22 cellular contexts compared by ENCODE assay signal in the genomic region with DNA sequence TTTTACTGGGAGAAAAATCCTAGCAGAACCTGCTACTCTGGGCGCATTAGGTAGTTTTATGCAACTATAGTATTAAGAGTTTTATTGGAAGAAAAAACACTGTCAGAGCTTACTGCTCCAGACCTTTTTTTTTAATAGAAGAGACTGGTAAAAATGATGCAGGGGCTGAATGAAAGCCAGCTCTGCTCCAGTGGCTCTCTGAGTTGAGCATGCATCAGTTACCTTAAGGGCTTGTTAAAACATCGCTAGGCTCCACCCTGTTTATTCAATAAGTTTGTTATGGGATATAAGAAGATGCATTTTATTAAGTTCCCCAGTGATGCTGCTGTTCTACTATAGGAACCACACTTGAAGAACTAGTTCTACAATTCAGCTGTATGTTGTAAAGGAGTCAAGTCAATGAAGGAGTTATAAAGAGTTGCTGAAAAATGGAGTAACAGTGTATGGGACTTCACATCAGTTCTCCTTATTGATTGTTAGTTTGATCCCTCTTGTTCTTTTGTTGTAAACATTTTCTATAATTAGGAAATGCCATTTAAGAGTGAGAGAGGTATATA. TPM values are rescaled to one million over a fixed set of nuclear protein-coding genes. Genes with fewer than 3 reads are reported as not detected.
DNase-seq lines count a peak whose midpoint lies in the region; ATAC-seq, FAIRE-seq and TF ChIP-seq lines count a peak whose summit lies in the region.
"Had no signal": no experiment of that assay in that cellular context is flagged by ENCODE, and none has a peak within 500 bp of the region (broad histone marks: within the 10 kb centered on the region; RNA-seq: fewer than 3 reads in every experiment).

No MANE protein-coding gene starts in this region.

- H3K9me1 ChIP-seq in K562 (ENCODE audit: control insufficient read depth, insufficient read depth, low read length): no peaks in the 10 kb centered on the region

- H3K27ac ChIP-seq in K562 (ENCODE audit: extremely low read depth, low read depth, low read length) (no peak overlapping the region), gastroesophageal sphincter (no peak overlapping the region)
- H3K27ac ChIP-seq: BLaER1 treated with 17β-estradiol and CSF1 and Interleukin-3, amounts not matched to agents 10 nM and 100 nM; HL-60; Peyer's patch; SJSA1 had no signal

- no peak overlapping the region for H3K9ac ChIP-seq in K562 (ENCODE audit: insufficient read depth in 1 of 2, low read depth in 2 of 2, low read length in 2 of 2)
- H3K9ac ChIP-seq: BLaER1 treated with 17β-estradiol and CSF1 and Interleukin-3, amounts not matched to agents 10 nM and 100 nM had no signal

- no peak for TF ChIP-seq RAD21 in K562 (CRISPR knock-in tag; conservative IDR thresholded peaks at IDR 0.05 in 1 of 2, IDR thresholded peaks at IDR 0.05 in 1 of 2)

- WGBS in K562 (ENCODE audit: insufficient coverage, low coverage, missing lambda C conversion rate): 91% methylated on average over 2 of the region's 2 CpGs
- WGBS in gastroesophageal sphincter (ENCODE audit: low coverage in 1 of 2), 2 donors: 63 to 93% methylated on average over 2 of the region's 2 CpGs

- no TSS peak for BruUV-seq in K562 (replicated peaks; lab: Mats Ljungman, UMichigan)

- peaks cover 27% of the 10 kb centered on the region for H3K79me2 ChIP-seq in K562 (ENCODE audit: control insufficient read depth, insufficient read depth, low read length)

- in situ Hi-C loops in K562 (cut with MboI): no loop called here

- no peaks in the 10 kb centered on the region for H3K27me3 Mint-ChIP-seq in activated naive CD8-positive, alpha-beta T cell
- H3K27me3 Mint-ChIP-seq in activated naive CD8-positive, alpha-beta T cell treated with anti-CD3 and anti-CD28 coated beads, Interleukin-2, amount 50 U/mL, for 24 hours: no peaks in the 10 kb centered on the region

- no peak overlapping the region for H2AFZ ChIP-seq in K562 (ENCODE audit: low read depth, low read length)

- TF ChIP-seq POLR2A in K562 (conservative IDR thresholded peaks at IDR 0.05): peak; percentile 33
- TF ChIP-seq POLR2A in gastroesophageal sphincter (IDR thresholded peaks at IDR 0.05): no peak

- no peak for ATAC-seq in activated naive CD8-positive, alpha-beta T cell treated with anti-CD3 and anti-CD28 coated beads, Interleukin-2, amount 50 U/mL, for 24 hours
- ATAC-seq in K562 (peak; percentile 38), gastroesophageal sphincter (no peak)
- no peak for ATAC-seq in stimulated activated effector memory CD8-positive, alpha-beta T cell treated with anti-CD3 and anti-CD28 coated beads, Interleukin-12 subunit alpha, Interleukin-12 subunit beta, amount 100 ng/mL, for 72 hours
- ATAC-seq: GM12878 had no signal

- FAIRE-seq in K562 (lab: Jason Lieb, UNC): no peak
- FAIRE-seq: GM12878, GM19239 had no signal

- H3K4me1 ChIP-seq in K562 (replicated peaks in 1 of 2; ENCODE audit: control insufficient read depth in 2 of 2, insufficient read depth in 2 of 2, low read length in 2 of 2) (no peaks in the 10 kb centered on the region; a peak in 1 of 5 replicates), gastroesophageal sphincter (peaks cover 0 to 9% (median 0%) of the 10 kb centered on the region in 3 donors)
- H3K4me1 ChIP-seq: Peyer's patch, SJSA1 had no signal

- no peak for DNase-seq in activated naive CD8-positive, alpha-beta T cell treated with anti-CD3 and anti-CD28 coated beads, Interleukin-2, amount 50 U/mL, for 24 hours
- peak; percentile 39 for DNase-seq in DMS79 (lab: John Stamatoyannopoulos, UW)
- DNase-seq in K562 (ENCODE audit: extremely low read depth in 1 of 4, low spot score in 3 of 4): no peak
- DNase-seq in stimulated activated effector memory CD8-positive, alpha-beta T cell treated with anti-CD3 and anti-CD28 coated beads, Interleukin-12 subunit alpha, Interleukin-12 subunit beta, amount 100 ng/mL, for 72 hours (ENCODE audit: low spot score in 2 of 2): no peak
- no peak for DNase-seq in NCI-H2196 treated with DMSO at 0.1 percent for 48 hours (lab: John Stamatoyannopoulos, UW; ENCODE audit: unreplicated experiment)
- DNase-seq: IMR-90, Karpas-422, NCI-H1048, NCI-H1436 treated with DMSO at 0.1 percent for 48 hours, NCI-H2029 treated with DMSO at 0.1 percent for 48 hours, NCI-H2171, NCI-H446 treated with DMSO at 0.1 percent for 48 hours, NCI-H69, Peyer's patch had no signal

- H3K27me3 ChIP-seq in K562 (ENCODE audit: control insufficient read depth in 2 of 2, insufficient read depth in 2 of 2, low read length in 2 of 2): no peaks in the 10 kb centered on the region
- H3K27me3 ChIP-seq in gastroesophageal sphincter: no peaks in the 10 kb centered on the region
- H3K27me3 ChIP-seq: BLaER1 treated with 17β-estradiol and CSF1 and Interleukin-3, amounts not matched to agents 10 nM and 100 nM; Peyer's patch had no signal

- CTCF ChIA-PET in K562 (lab: Yijun Ruan, JAX; ENCODE audit: low intra/inter-chr PET ratio): no interaction called here

- intact Hi-C loops in K562 (cut with micrococcal nuclease): no loop called here

- H3K4me3 ChIP-seq in K562 (no peak overlapping the region), gastroesophageal sphincter (no peak overlapping the region)
- H3K4me3 ChIP-seq: BLaER1 treated with 17β-estradiol and CSF1 and Interleukin-3, amounts not matched to agents 10 nM and 100 nM; GM12878; HAP-1; Peyer's patch; SJSA1 had no signal

- peaks cover 32% of the 10 kb centered on the region for H3K4me1 Mint-ChIP-seq in activated naive CD8-positive, alpha-beta T cell (ENCODE audit: low read depth)
- H3K4me1 Mint-ChIP-seq in activated naive CD8-positive, alpha-beta T cell treated with anti-CD3 and anti-CD28 coated beads, Interleukin-2, amount 50 U/mL, for 24 hours: peaks cover 19% of the 10 kb centered on the region
- peaks cover 23% of the 10 kb centered on the region for H3K4me1 Mint-ChIP-seq in stimulated activated effector memory CD8-positive, alpha-beta T cell treated with anti-CD3 and anti-CD28 coated beads, Interleukin-12 subunit alpha, Interleukin-12 subunit beta, amount 100 ng/mL, for 72 hours

- POLR2A ChIA-PET in K562 (lab: Yijun Ruan, JAX): interaction anchor here (0.6 to 6.3 kb wide), 6 partner anchors 8 to 160 kb away, joined by 3 to 59 read pairs (median 5); a partner anchor contains a TSS

- H3K9me3 ChIP-seq in K562 (replicated peaks; ENCODE audit: control insufficient read depth, insufficient read depth, low read depth, low read length): no peaks in the 10 kb centered on the region
- no peaks in the 10 kb centered on the region for H3K9me3 ChIP-seq in gastroesophageal sphincter
- H3K9me3 ChIP-seq: BLaER1 treated with 17β-estradiol and CSF1 and Interleukin-3, amounts not matched to agents 10 nM and 100 nM; HAP-1; Peyer's patch; SJSA1 had no signal

- TF ChIP-seq EP300 in K562 (IDR thresholded peaks at IDR 0.05; ENCODE audit: low read length): no peak
- no peak for TF ChIP-seq EP300 in gastroesophageal sphincter (IDR thresholded peaks at IDR 0.05)

- no peak overlapping the region for H3K4me3 Mint-ChIP-seq in activated naive CD8-positive, alpha-beta T cell
- no peak overlapping the region for H3K4me3 Mint-ChIP-seq in activated naive CD8-positive, alpha-beta T cell treated with anti-CD3 and anti-CD28 coated beads, Interleukin-2, amount 50 U/mL, for 24 hours
- H3K4me3 Mint-ChIP-seq in stimulated activated effector memory CD8-positive, alpha-beta T cell treated with anti-CD3 and anti-CD28 coated beads, Interleukin-12 subunit alpha, Interleukin-12 subunit beta, amount 100 ng/mL, for 72 hours: no peak overlapping the region

- no peak for TF ChIP-seq CTCF in K562 (IDR thresholded peaks at IDR 0.05 in 2 of 3, conservative IDR thresholded peaks at IDR 0.05 in 1 of 3; ENCODE audit: insufficient read depth in 2 of 3, low read depth in 1 of 3, low read length in 3 of 3)
- TF ChIP-seq CTCF in gastroesophageal sphincter (IDR thresholded peaks at IDR 0.05): no peak

- H3K27ac Mint-ChIP-seq in activated naive CD8-positive, alpha-beta T cell: peak overlapping the region; percentile 61
- H3K27ac Mint-ChIP-seq in activated naive CD8-positive, alpha-beta T cell treated with anti-CD3 and anti-CD28 coated beads, Interleukin-2, amount 50 U/mL, for 24 hours: no peak overlapping the region
- H3K27ac Mint-ChIP-seq in stimulated activated effector memory CD8-positive, alpha-beta T cell treated with anti-CD3 and anti-CD28 coated beads, Interleukin-12 subunit alpha, Interleukin-12 subunit beta, amount 100 ng/mL, for 72 hours: peak overlapping the region; percentile 4

- H4K20me1 ChIP-seq in K562 (replicated peaks; ENCODE audit: control insufficient read depth, insufficient read depth, low read length): peaks cover 6% of the 10 kb centered on the region

- peaks cover 11% of the 10 kb centered on the region for H3K36me3 Mint-ChIP-seq in activated naive CD8-positive, alpha-beta T cell
- peaks cover 57% of the 10 kb centered on the region for H3K36me3 Mint-ChIP-seq in activated naive CD8-positive, alpha-beta T cell treated with anti-CD3 and anti-CD28 coated beads, Interleukin-2, amount 50 U/mL, for 24 hours (ENCODE audit: low read depth)
- peaks cover 90% of the 10 kb centered on the region for H3K36me3 Mint-ChIP-seq in stimulated activated effector memory CD8-positive, alpha-beta T cell treated with anti-CD3 and anti-CD28 coated beads, Interleukin-12 subunit alpha, Interleukin-12 subunit beta, amount 100 ng/mL, for 72 hours

- H3K4me2 ChIP-seq in K562 (ENCODE audit: insufficient read depth, low read length): no peak overlapping the region
- H3K4me2 ChIP-seq: BLaER1 treated with 17β-estradiol and CSF1 and Interleukin-3, amounts not matched to agents 10 nM and 100 nM had no signal

- H3K36me3 ChIP-seq in K562 (ENCODE audit: control insufficient read depth, insufficient read depth, low read length) (peaks cover 75% of the 10 kb centered on the region), gastroesophageal sphincter (peaks cover 4 to 97% of the 10 kb centered on the region in 2 donors)

- no peaks in the 10 kb centered on the region for H3K9me3 Mint-ChIP-seq in activated naive CD8-positive, alpha-beta T cell (ENCODE audit: low read depth)
- H3K9me3 Mint-ChIP-seq in activated naive CD8-positive, alpha-beta T cell treated with anti-CD3 and anti-CD28 coated beads, Interleukin-2, amount 50 U/mL, for 24 hours: no peaks in the 10 kb centered on the region
- H3K9me3 Mint-ChIP-seq in stimulated activated effector memory CD8-positive, alpha-beta T cell treated with anti-CD3 and anti-CD28 coated beads, Interleukin-12 subunit alpha, Interleukin-12 subunit beta, amount 100 ng/mL, for 72 hours: no peaks in the 10 kb centered on the region

RNA-seq across cellular contexts. Expression of a gene that starts 13.2 kb away (rescaled TPM):
- total RNA-seq in K562 (2011; cell fraction: chromatin; rRNA removed; ENCODE audit: low replicate concordance): 55.7 and 133 TPM in 2 replicates
- total RNA-seq in K562 (2011; cell fraction: nucleolus; rRNA removed): 39.9 and 44.1 TPM in 2 replicates
- 111 and 126 TPM in 2 replicates for total RNA-seq in K562 (2011; cell fraction: nucleoplasm; rRNA removed)
- total RNA-seq in K562 (2014; rRNA removed) (594 and 1,182 TPM in 2 replicates), K562 (2014; rRNA removed; fragmentation: Illumina TruSeq; extraction: Trizol) (745 and 807 TPM in 2 replicates), K562 (2015; rRNA removed; fragmentation: Illumina TruSeq; extraction: Trizol) (603 and 612 TPM in 2 replicates), K562 (2021) (649 and 750 TPM in 2 replicates), gastroesophageal sphincter (100 to 1,000 TPM in 2 of 4 donors, 10 to 100 TPM in 2; 64.4 to 139 (median 96.4) TPM)
- polyA plus RNA-seq in K562 (2011; rRNA removed) (253 and 674 TPM in 2 replicates), K562 (2014; fragmentation: Illumina TruSeq; extraction: Trizol) (808 and 1,147 TPM in 2 replicates), K562 (2014; fragmentation: Nextera tagmentation; extraction: Ambion mirVana) (1,000 to 10,000 TPM; 2,312 to 2,611 TPM), K562 (2014; rRNA removed) (1,784 and 2,061 TPM in 2 replicates)
- polyA plus RNA-seq in K562 (2011; cell fraction: cytosol; rRNA removed): 80.9 and 210 TPM in 2 replicates
- 103 and 122 TPM in 2 replicates for polyA plus RNA-seq in K562 (2011; cell fraction: nucleus; rRNA removed)
- polyA plus RNA-seq in K562 (2012): 215 and 904 TPM in 2 replicates
- 120 and 184 TPM in 2 replicates for polyA minus RNA-seq in K562 (2011; rRNA and poly(A)+ RNA removed)
- polyA minus RNA-seq in K562 (2011; cell fraction: cytosol; rRNA and poly(A)+ RNA removed): 31.0 and 79.3 TPM in 2 replicates
- 21.9 and 24.0 TPM in 2 replicates for polyA minus RNA-seq in K562 (2011; cell fraction: nucleus; rRNA and poly(A)+ RNA removed)

RNA-seq across cellular contexts. Expression of a gene that starts 21.5 kb away (rescaled TPM):
- total RNA-seq in K562 (2011; cell fraction: chromatin; rRNA removed; ENCODE audit: low replicate concordance): 28.9 and 31.0 TPM in 2 replicates
- total RNA-seq in K562 (2011; cell fraction: nucleolus; rRNA removed): 28.7 and 29.2 TPM in 2 replicates
- total RNA-seq in K562 (2011; cell fraction: nucleoplasm; rRNA removed): 34.3 and 53.8 TPM in 2 replicates
- total RNA-seq in K562 (2014; rRNA removed) (80.0 and 89.0 TPM in 2 replicates), K562 (2014; rRNA removed; fragmentation: Illumina TruSeq; extraction: Trizol) (94.8 and 101 TPM in 2 replicates), K562 (2015; rRNA removed; fragmentation: Illumina TruSeq; extraction: Trizol) (95.7 and 99.2 TPM in 2 replicates), K562 (2021) (88.3 and 92.9 TPM in 2 replicates), gastroesophageal sphincter (10 to 100 TPM; 17.9 to 33.0 (median 27.0) TPM)
- polyA plus RNA-seq in K562 (2011; rRNA removed) (63.7 and 104 TPM in 2 replicates), K562 (2014; fragmentation: Illumina TruSeq; extraction: Trizol) (118 and 129 TPM in 2 replicates), K562 (2014; fragmentation: Nextera tagmentation; extraction: Ambion mirVana) (100 to 1,000 TPM; 125 to 151 TPM), K562 (2014; rRNA removed) (106 and 108 TPM in 2 replicates)
- 38.9 and 49.3 TPM in 2 replicates for polyA plus RNA-seq in K562 (2011; cell fraction: cytosol; rRNA removed)
- 53.0 and 82.5 TPM in 2 replicates for polyA plus RNA-seq in K562 (2011; cell fraction: nucleus; rRNA removed)
- 64.0 and 97.8 TPM in 2 replicates for polyA plus RNA-seq in K562 (2012)
- polyA minus RNA-seq in K562 (2011; rRNA and poly(A)+ RNA removed): 33.3 and 37.8 TPM in 2 replicates
- 17.9 and 33.9 TPM in 2 replicates for polyA minus RNA-seq in K562 (2011; cell fraction: cytosol; rRNA and poly(A)+ RNA removed)
- polyA minus RNA-seq in K562 (2011; cell fraction: nucleus; rRNA and poly(A)+ RNA removed): 13.4 and 15.8 TPM in 2 replicates

RNA-seq across cellular contexts. Expression of a gene that starts 22.4 kb away (rescaled TPM):
- total RNA-seq in K562 (2011; cell fraction: chromatin; rRNA removed; ENCODE audit: low replicate concordance): 20.6 and 25.7 TPM in 2 replicates
- total RNA-seq in K562 (2011; cell fraction: nucleolus; rRNA removed): 8.5 and 11.1 TPM in 2 replicates
- total RNA-seq in K562 (2011; cell fraction: nucleoplasm; rRNA removed): 18.4 and 20.1 TPM in 2 replicates
- total RNA-seq in K562 (2014; rRNA removed): 6.8 and 7.7 TPM in 2 replicates
- 9.9 and 11.3 TPM in 2 replicates for total RNA-seq in K562 (2014; rRNA removed; fragmentation: Illumina TruSeq; extraction: Trizol)
- 12.3 and 13.4 TPM in 2 replicates for total RNA-seq in K562 (2015; rRNA removed; fragmentation: Illumina TruSeq; extraction: Trizol)
- total RNA-seq in K562 (2021): 14.0 and 16.0 TPM in 2 replicates
- 9.6 and 18.3 TPM in 2 replicates for polyA plus RNA-seq in K562 (2011; rRNA removed)
- 3.6 and 5.1 TPM in 2 replicates for polyA plus RNA-seq in K562 (2011; cell fraction: cytosol; rRNA removed)
- 1.8 and 3.1 TPM in 2 replicates for polyA plus RNA-seq in K562 (2011; cell fraction: nucleus; rRNA removed)
- 10.0 and 16.1 TPM in 2 replicates for polyA plus RNA-seq in K562 (2012)
- polyA plus RNA-seq in K562 (2014; fragmentation: Illumina TruSeq; extraction: Trizol): 10.7 and 13.6 TPM in 2 replicates
- polyA plus RNA-seq in K562 (2014; fragmentation: Nextera tagmentation; extraction: Ambion mirVana): 1 to 10 TPM; 4.3 to 7.4 TPM
- 6.9 and 7.7 TPM in 2 replicates for polyA plus RNA-seq in K562 (2014; rRNA removed)
- polyA minus RNA-seq in K562 (2011; rRNA and poly(A)+ RNA removed): 20.8 and 29.8 TPM in 2 replicates
- polyA minus RNA-seq in K562 (2011; cell fraction: cytosol; rRNA and poly(A)+ RNA removed): 4.2 and 7.3 TPM in 2 replicates
- 0.54 and 2.0 TPM in 2 replicates for polyA minus RNA-seq in K562 (2011; cell fraction: nucleus; rRNA and poly(A)+ RNA removed)
- 100 to 1,000 TPM in 1 of 4 donors, 10 to 100 TPM in 3; 58.6 to 101 (median 75.3) TPM for total RNA-seq in gastroesophageal sphincter

RNA-seq across cellular contexts. Expression of a gene that starts 31.9 kb away (rescaled TPM):
- total RNA-seq in K562 (2011; cell fraction: chromatin; rRNA removed; ENCODE audit: low replicate concordance): 172 and 407 TPM in 2 replicates
- 91.9 and 117 TPM in 2 replicates for total RNA-seq in K562 (2011; cell fraction: nucleolus; rRNA removed)
- 142 and 174 TPM in 2 replicates for total RNA-seq in K562 (2011; cell fraction: nucleoplasm; rRNA removed)
- total RNA-seq in K562 (2014; rRNA removed) (84.8 and 94.4 TPM in 2 replicates), K562 (2014; rRNA removed; fragmentation: Illumina TruSeq; extraction: Trizol) (89.8 and 94.2 TPM in 2 replicates), K562 (2015; rRNA removed; fragmentation: Illumina TruSeq; extraction: Trizol) (72.0 and 79.6 TPM in 2 replicates), K562 (2021) (103 and 106 TPM in 2 replicates), gastroesophageal sphincter (100 to 1,000 TPM in 1 of 4 donors, 10 to 100 TPM in 3; 45.1 to 134 (median 78.0) TPM)
- polyA plus RNA-seq in K562 (2011; rRNA removed) (101 and 129 TPM in 2 replicates), K562 (2014; fragmentation: Illumina TruSeq; extraction: Trizol) (51.2 and 56.2 TPM in 2 replicates), K562 (2014; fragmentation: Nextera tagmentation; extraction: Ambion mirVana) (10 to 100 TPM; 25.3 to 32.3 TPM), K562 (2014; rRNA removed) (77.1 and 79.4 TPM in 2 replicates)
- polyA plus RNA-seq in K562 (2011; cell fraction: cytosol; rRNA removed): 24.3 and 33.4 TPM in 2 replicates
- 251 and 340 TPM in 2 replicates for polyA plus RNA-seq in K562 (2011; cell fraction: nucleus; rRNA removed)
- polyA plus RNA-seq in K562 (2012): 47.5 and 55.4 TPM in 2 replicates
- polyA minus RNA-seq in K562 (2011; rRNA and poly(A)+ RNA removed): 172 and 215 TPM in 2 replicates
- 50.4 and 58.5 TPM in 2 replicates for polyA minus RNA-seq in K562 (2011; cell fraction: cytosol; rRNA and poly(A)+ RNA removed)
- polyA minus RNA-seq in K562 (2011; cell fraction: nucleus; rRNA and poly(A)+ RNA removed): 130 and 131 TPM in 2 replicates
